ENCODE assay signal across 13 cellular contexts in the genomic region with DNA sequence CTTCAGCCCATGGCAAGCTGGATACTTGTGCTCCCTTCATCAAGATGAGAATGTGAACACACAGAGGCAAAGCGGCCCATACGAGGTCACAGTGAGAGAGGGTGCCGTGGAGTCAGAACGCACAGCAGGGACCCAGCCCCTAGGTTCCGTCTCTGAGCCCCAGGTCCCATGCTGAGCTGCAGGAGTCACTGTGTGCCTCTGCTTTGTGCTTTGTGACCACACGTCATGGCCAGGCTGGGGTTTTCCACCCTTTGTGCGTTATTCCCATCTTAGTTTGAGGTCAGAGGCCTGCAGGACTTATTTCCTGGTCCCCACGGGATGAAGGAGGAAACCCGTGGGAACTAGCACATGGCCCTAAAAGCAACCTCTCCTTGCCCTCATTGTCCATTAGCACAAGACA.
"Had no signal": no experiment of that assay in that cellular context is flagged by ENCODE, and none has a peak within 500 bp of the region (broad histone marks: within the 10 kb centered on the region; RNA-seq: fewer than 3 reads in every experiment).

No MANE protein-coding gene starts in this region.

- DNase-seq: KBM-7, MV-4-11, NCI-H1048, NCI-H1105, NCI-H1436 treated with DMSO at 0.1 percent for 48 hours, NCI-H1694, NCI-H1930, NCI-H2107, NCI-H2227 treated with DMSO at 0.1 percent for 48 hours, NCI-H526 treated with DMSO at 0.1 percent for 48 hours, NCI-H748 treated with DMSO at 0.1 percent for 48 hours, SHP77, SK-N-SH had no signal

- H3K9me3 ChIP-seq: SK-N-SH had no signal
